1 cellular context compared by ENCODE assay signal in genomic region chr19:16531380-16531669, GRCh38.
TF ChIP-seq lines count a peak whose summit lies in the region.

No MANE protein-coding gene starts in this region.

TF ChIP-seq in HepG2, 621 proteins besides CTCF, POLR2A, EP300 and RAD21:
- TF ChIP-seq BCL3 (CRISPR knock-in tag; IDR thresholded peaks at IDR 0.05) (no peak), RBFOX2 (IDR thresholded peaks at IDR 0.05; ENCODE audit: low read depth, low read length) (0 out of 2 replicates have a peak, but pooled peaks have one; percentile 15), BRF2 (CRISPR knock-in tag; IDR thresholded peaks at IDR 0.05) (no peak), ETV5 (CRISPR knock-in tag; IDR thresholded peaks at IDR 0.05; ENCODE audit: borderline replicate concordance) (no peak)
